ENCODE assay signal across 8 cellular contexts in the genomic region with DNA sequence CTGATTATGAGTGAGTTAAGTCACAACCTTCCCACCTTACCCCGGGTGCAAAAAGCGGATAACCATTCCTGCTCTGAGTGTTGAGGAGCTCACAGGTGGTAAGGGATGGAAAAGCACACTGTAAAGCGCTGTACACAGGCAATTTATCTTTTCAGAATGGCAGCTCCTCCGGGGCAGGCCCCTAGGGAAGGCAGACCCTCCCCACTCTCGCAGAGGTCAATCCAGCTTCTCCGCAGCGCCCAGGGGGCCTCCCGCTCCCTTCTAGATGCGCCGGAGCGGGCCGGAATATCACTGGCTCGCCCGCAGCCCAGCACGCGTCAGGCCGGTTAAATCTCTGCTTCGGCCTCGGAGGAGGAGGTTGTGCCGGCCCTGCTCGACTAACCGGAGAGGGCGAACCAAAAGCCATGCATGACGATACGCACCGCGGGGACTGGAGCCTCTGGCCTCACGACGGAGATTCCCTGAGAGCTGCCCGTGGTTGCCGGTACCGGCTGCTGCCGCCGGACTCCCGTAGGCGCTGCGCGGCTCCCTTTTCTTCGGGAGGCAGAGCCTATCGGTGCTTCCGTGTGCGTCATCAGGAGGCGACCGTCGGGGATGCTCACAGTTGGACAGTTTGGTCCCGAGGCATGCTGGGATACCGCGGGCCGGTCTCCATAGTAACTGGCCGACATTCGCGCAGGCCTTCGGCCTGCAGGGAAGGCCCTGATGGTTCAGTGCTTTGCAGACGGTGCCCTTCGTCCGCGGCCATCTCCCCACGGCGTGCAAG. TPM values are rescaled to one million over a fixed set of nuclear protein-coding genes. Genes with fewer than 3 reads are reported as not detected.
DNase-seq lines count a peak whose midpoint lies in the region; ATAC-seq, FAIRE-seq and TF ChIP-seq lines count a peak whose summit lies in the region.

A gene with protein sequence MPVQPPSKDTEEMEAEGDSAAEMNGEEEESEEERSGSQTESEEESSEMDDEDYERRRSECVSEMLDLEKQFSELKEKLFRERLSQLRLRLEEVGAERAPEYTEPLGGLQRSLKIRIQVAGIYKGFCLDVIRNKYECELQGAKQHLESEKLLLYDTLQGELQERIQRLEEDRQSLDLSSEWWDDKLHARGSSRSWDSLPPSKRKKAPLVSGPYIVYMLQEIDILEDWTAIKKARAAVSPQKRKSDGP (minus strand): TSS at position 555 of the 766 bp plus-strand sequence. CDS start 2,870 bp downstream, outside the sequence.

- RAD21 ChIA-PET in HCT116 (lab: Charles Lee; ENCODE audit: low non-redundant PET in 1 of 2, low total read pairs in 2 of 2, uncharacterized antibody in 2 of 2, unreplicated experiment in 2 of 2): no interaction called here

- no TSS peak for BruUV-seq in HCT116 (replicated peaks; lab: Mats Ljungman, UMichigan)

- H3K9me3 ChIP-seq in HCT116 (ENCODE audit: control insufficient read depth in 1 of 2, insufficient read depth in 1 of 2, low read depth in 1 of 2, low read length in 2 of 2): no peaks in the 10 kb centered on the region
- H3K9me3 ChIP-seq in SJSA1 (replicated peaks): no peaks in the 10 kb centered on the region; the same call in 1 of the 2 replicates
- H3K9me3 ChIP-seq in neuron (ENCODE audit: low read length): no peaks in the 10 kb centered on the region

- H4K20me1 ChIP-seq in HCT116 (ENCODE audit: insufficient read depth): no peaks in the 10 kb centered on the region

- H3K79me2 ChIP-seq in HCT116 (ENCODE audit: insufficient read depth, low read length): peaks cover 22% of the 10 kb centered on the region

- TF ChIP-seq RAD21 in HCT116 (IDR thresholded peaks at IDR 0.05; ENCODE audit: low read depth): no peak

- peaks cover 14 to 34% of the 10 kb centered on the region in 2 experiments for H3K4me1 ChIP-seq in HCT116 (ENCODE audit: control insufficient read depth in 1 of 2, insufficient read depth in 2 of 2, low read length in 2 of 2)
- peaks cover 38% of the 10 kb centered on the region for H3K4me1 ChIP-seq in SJSA1 (replicated peaks)
- peaks cover 29% of the 10 kb centered on the region for H3K4me1 ChIP-seq in neuron (ENCODE audit: insufficient read depth, low read length)

- peak; percentile 82 for TF ChIP-seq POLR2A in HCT116 (IDR thresholded peaks at IDR 0.05; ENCODE audit: borderline replicate concordance, extremely low read depth, insufficient read depth, insufficient read length)

- peak; percentile 95 for DNase-seq in HCT116 (ENCODE audit: low read depth, low spot score)
- peak; percentile 95 for DNase-seq in MV-4-11 (lab: John Stamatoyannopoulos, UW)
- DNase-seq in SJSA1 (ENCODE audit: low read depth in 1 of 2, low spot score in 2 of 2): peak; percentile 95 to 100
- peak; percentile 84 to 90 (median 87) for DNase-seq in activated naive CD4-positive, alpha-beta T cell (lab: John Stamatoyannopoulos, UW)
- peak; percentile 93 for DNase-seq in foreskin melanocyte
- peak; percentile 97 for DNase-seq in stromal cell of bone marrow (ENCODE audit: low read depth)

- peak within 1 kb of the TSS; percentile 89 for H3K4me2 ChIP-seq in HCT116 (ENCODE audit: low read length)

- H3K4me3 ChIP-seq in HCT116 (replicated peaks in 1 of 2; ENCODE audit: low read depth in 1 of 2, low read length in 2 of 2) (peak within 1 kb of the TSS; percentile 72 to 87), SJSA1 (peak within 1 kb of the TSS; percentile 74), neuron (ENCODE audit: low read length) (peak within 1 kb of the TSS; percentile 91)

- peak within 1 kb of the TSS; percentile 77 for H3K9ac ChIP-seq in HCT116 (ENCODE audit: low read length)

- H3K36me3 ChIP-seq in HCT116 (ENCODE audit: control insufficient read depth in 1 of 2, insufficient read depth in 2 of 2, low read length in 2 of 2) (peaks cover 8 to 12% of the 10 kb centered on the region in 2 experiments; a peak in 3 of 4 replicates), SJSA1 (peaks cover 44% of the 10 kb centered on the region), neuron (ENCODE audit: insufficient read depth, low read length) (peaks cover 31% of the 10 kb centered on the region)

- H2AFZ ChIP-seq in HCT116 (ENCODE audit: low read depth, low read length, poor library complexity, severe bottlenecking): no peak within 1 kb of the TSS
- no peak within 1 kb of the TSS for H2AFZ ChIP-seq in neuron (ENCODE audit: low read depth, low read length)

- CTCF ChIA-PET in HCT116 (lab: Charles Lee): interaction anchor here (1.4 to 2.1 kb wide), 2 partner anchors 32 to 44 kb away, joined by 3 to 4 read pairs; no protein-coding TSS in a partner anchor

- peak; percentile 91 for FAIRE-seq in G401.6 (lab: Jason Lieb, UNC)

- H3K27ac ChIP-seq in HCT116 (ENCODE audit: low read depth, low read length) (peak within 1 kb of the TSS; percentile 76), SJSA1 (peak within 1 kb of the TSS; percentile 41)

- peak; percentile 70 for ATAC-seq in HCT116

- POLR2A ChIA-PET in HCT116 (lab: Charles Lee): interaction anchor here (1.2 to 2.1 kb wide), 4 partner anchors 9 to 56 kb away, joined by 3 to 7 read pairs (median 6); a partner anchor contains a TSS

- H3K27me3 ChIP-seq in HCT116 (ENCODE audit: insufficient read depth, low read length): no peaks in the 10 kb centered on the region
- no peaks in the 10 kb centered on the region for H3K27me3 ChIP-seq in SJSA1 (replicated peaks)
- H3K27me3 ChIP-seq in neuron (ENCODE audit: insufficient read depth, low read length): no peaks in the 10 kb centered on the region

- intact Hi-C loops in HCT116 (cut with micrococcal nuclease): no loop called here

- H3K9me2 ChIP-seq in HCT116 (ENCODE audit: insufficient read depth): no peaks in the 10 kb centered on the region

- 0 out of 6 replicates have a peak, but pooled peaks of 1 of the 3 experiments have one; percentile 6 for TF ChIP-seq CTCF in HCT116 (IDR thresholded peaks at IDR 0.05 in 2 of 3, conservative IDR thresholded peaks at IDR 0.05 in 1 of 3; ENCODE audit: borderline replicate concordance in 1 of 3, insufficient read depth in 1 of 3, low read depth in 2 of 3, low read length in 2 of 3)

TF ChIP-seq in HCT116, 20 proteins besides CTCF, POLR2A, EP300 and RAD21 (continues in another document):
- TF ChIP-seq SIN3A (IDR thresholded peaks at IDR 0.05; ENCODE audit: low read depth) (peak; percentile 85), CEBPB (IDR thresholded peaks at IDR 0.05; ENCODE audit: low read depth) (no peak), POLR2AphosphoS5 (IDR thresholded peaks at IDR 0.05; ENCODE audit: low read depth, low read length) (peak; percentile 95), TCF7L2 (IDR thresholded peaks at IDR 0.05; ENCODE audit: borderline replicate concordance, extremely low read depth, insufficient read depth, insufficient read length) (peak; percentile 74), EGR1 (IDR thresholded peaks at IDR 0.05; ENCODE audit: low read depth) (no peak), SP1 (IDR thresholded peaks at IDR 0.05; ENCODE audit: low read depth) (peak; percentile 70), ZFX (IDR thresholded peaks at IDR 0.05) (peak; percentile 95), JUND (IDR thresholded peaks at IDR 0.05) (no peak), ELF1 (IDR thresholded peaks at IDR 0.05; ENCODE audit: borderline replicate concordance, low read depth) (peak; percentile 97; the same call in 1 of the 2 replicates), ZNF274 (IDR thresholded peaks at IDR 0.05; ENCODE audit: low read depth, low read length) (no peak), EZH2 (IDR thresholded peaks at IDR 0.05) (no peak), EZH2phosphoT487 (IDR thresholded peaks at IDR 0.05; ENCODE audit: borderline replicate concordance) (no peak), CBX3 (IDR thresholded peaks at IDR 0.05; ENCODE audit: low read depth) (no peak)
- TF ChIP-seq, protein P1, sequence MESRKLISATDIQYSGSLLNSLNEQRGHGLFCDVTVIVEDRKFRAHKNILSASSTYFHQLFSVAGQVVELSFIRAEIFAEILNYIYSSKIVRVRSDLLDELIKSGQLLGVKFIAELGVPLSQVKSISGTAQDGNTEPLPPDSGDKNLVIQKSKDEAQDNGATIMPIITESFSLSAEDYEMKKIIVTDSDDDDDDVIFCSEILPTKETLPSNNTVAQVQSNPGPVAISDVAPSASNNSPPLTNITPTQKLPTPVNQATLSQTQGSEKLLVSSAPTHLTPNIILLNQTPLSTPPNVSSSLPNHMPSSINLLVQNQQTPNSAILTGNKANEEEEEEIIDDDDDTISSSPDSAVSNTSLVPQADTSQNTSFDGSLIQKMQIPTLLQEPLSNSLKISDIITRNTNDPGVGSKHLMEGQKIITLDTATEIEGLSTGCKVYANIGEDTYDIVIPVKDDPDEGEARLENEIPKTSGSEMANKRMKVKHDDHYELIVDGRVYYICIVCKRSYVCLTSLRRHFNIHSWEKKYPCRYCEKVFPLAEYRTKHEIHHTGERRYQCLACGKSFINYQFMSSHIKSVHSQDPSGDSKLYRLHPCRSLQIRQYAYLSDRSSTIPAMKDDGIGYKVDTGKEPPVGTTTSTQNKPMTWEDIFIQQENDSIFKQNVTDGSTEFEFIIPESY (IDR thresholded peaks at IDR 0.05; ENCODE audit: extremely low read depth, insufficient replicate concordance, low read length): no peak
- TF ChIP-seq, protein P2, sequence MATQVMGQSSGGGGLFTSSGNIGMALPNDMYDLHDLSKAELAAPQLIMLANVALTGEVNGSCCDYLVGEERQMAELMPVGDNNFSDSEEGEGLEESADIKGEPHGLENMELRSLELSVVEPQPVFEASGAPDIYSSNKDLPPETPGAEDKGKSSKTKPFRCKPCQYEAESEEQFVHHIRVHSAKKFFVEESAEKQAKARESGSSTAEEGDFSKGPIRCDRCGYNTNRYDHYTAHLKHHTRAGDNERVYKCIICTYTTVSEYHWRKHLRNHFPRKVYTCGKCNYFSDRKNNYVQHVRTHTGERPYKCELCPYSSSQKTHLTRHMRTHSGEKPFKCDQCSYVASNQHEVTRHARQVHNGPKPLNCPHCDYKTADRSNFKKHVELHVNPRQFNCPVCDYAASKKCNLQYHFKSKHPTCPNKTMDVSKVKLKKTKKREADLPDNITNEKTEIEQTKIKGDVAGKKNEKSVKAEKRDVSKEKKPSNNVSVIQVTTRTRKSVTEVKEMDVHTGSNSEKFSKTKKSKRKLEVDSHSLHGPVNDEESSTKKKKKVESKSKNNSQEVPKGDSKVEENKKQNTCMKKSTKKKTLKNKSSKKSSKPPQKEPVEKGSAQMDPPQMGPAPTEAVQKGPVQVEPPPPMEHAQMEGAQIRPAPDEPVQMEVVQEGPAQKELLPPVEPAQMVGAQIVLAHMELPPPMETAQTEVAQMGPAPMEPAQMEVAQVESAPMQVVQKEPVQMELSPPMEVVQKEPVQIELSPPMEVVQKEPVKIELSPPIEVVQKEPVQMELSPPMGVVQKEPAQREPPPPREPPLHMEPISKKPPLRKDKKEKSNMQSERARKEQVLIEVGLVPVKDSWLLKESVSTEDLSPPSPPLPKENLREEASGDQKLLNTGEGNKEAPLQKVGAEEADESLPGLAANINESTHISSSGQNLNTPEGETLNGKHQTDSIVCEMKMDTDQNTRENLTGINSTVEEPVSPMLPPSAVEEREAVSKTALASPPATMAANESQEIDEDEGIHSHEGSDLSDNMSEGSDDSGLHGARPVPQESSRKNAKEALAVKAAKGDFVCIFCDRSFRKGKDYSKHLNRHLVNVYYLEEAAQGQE (IDR thresholded peaks at IDR 0.05; ENCODE audit: low read depth): no peak

RNA-seq across cellular contexts. Expression of the gene that starts here (rescaled TPM):
- 42.1 TPM for total RNA-seq in HCT116 (2021; ENCODE audit: unreplicated experiment)
- 32.8 and 37.7 TPM in 2 replicates for polyA plus RNA-seq in HCT116 (2012)
- total RNA-seq in SJSA1 (2014; rRNA removed; shearing (Covaris generic)): 170 and 189 TPM in 2 replicates

Comparison
In these comparisons a context has a peak if more than half of its experiments do, and no peak if none do; other contexts are left out.
1. Peak in every context shown above with its lines: DNase-seq, ATAC-seq, H3K4me3 ChIP-seq and H3K27ac ChIP-seq.